1 cellular context compared by ENCODE assay signal in genomic region chr9:123283048-123283408, GRCh38.
TF ChIP-seq lines count a peak whose summit lies in the region.

No MANE protein-coding gene starts in this region.

TF ChIP-seq in HCT116, 20 proteins besides CTCF, POLR2A, EP300 and RAD21 (continued from another document):
- TF ChIP-seq REST (IDR thresholded peaks at IDR 0.05; ENCODE audit: low read depth) (no peak), FOSL1 (IDR thresholded peaks at IDR 0.05; ENCODE audit: low read depth) (no peak), EZH2phosphoT487 (IDR thresholded peaks at IDR 0.05; ENCODE audit: borderline replicate concordance) (no peak), ZFX (IDR thresholded peaks at IDR 0.05) (no peak), MAX (IDR thresholded peaks at IDR 0.05) (no peak), ZNF274 (IDR thresholded peaks at IDR 0.05; ENCODE audit: low read depth, low read length) (no peak), SRF (IDR thresholded peaks at IDR 0.05; ENCODE audit: low read depth) (no peak), JUND (IDR thresholded peaks at IDR 0.05) (no peak), YY1 (IDR thresholded peaks at IDR 0.05; ENCODE audit: extremely low read depth, insufficient replicate concordance, low read depth, low read length) (no peak), CEBPB (IDR thresholded peaks at IDR 0.05; ENCODE audit: low read depth) (no peak), SIN3A (IDR thresholded peaks at IDR 0.05; ENCODE audit: low read depth) (no peak)
